ENCODE assay signal across 9 cellular contexts in genomic region chr3:9600597-9600996, GRCh38. TPM values are rescaled to one million over a fixed set of nuclear protein-coding genes. Genes with fewer than 3 reads are reported as not detected.
DNase-seq lines count a peak whose midpoint lies in the region; ATAC-seq and TF ChIP-seq lines count a peak whose summit lies in the region.
"Had no signal": no experiment of that assay in that cellular context is flagged by ENCODE, and none has a peak within 500 bp of the region (broad histone marks: within the 10 kb centered on the region; RNA-seq: fewer than 3 reads in every experiment).

No MANE protein-coding gene starts in this region.

- no peaks in the 10 kb centered on the region for H3K79me1 ChIP-seq in neuronal stem cell (ENCODE audit: low read depth, low read length)

- H3K36me3 Mint-ChIP-seq in activated T-helper 17 cell treated with anti-CD3 and anti-CD28 coated beads, Interleukin-2, amount 50 U/mL, for 72 hours (ENCODE audit: low read depth), result no peaks in the 10 kb centered on the region

- H3K27ac Mint-ChIP-seq in activated T-helper 17 cell treated with anti-CD3 and anti-CD28 coated beads, Interleukin-2, amount 50 U/mL, for 72 hours, result no peak overlapping the region

- no peak overlapping the region for H2BK5ac ChIP-seq in neuronal stem cell (ENCODE audit: low read length)

- H3K9ac ChIP-seq in neuronal stem cell (ENCODE audit: low read depth, low read length, poor library complexity), result no peak overlapping the region

- DNase-seq in activated CD4-positive, CD25-positive, alpha-beta regulatory T cell (lab: John Stamatoyannopoulos, UW), result no peak
- DNase-seq in iPS-NIHi7 (ENCODE audit: extremely low spot score) (peak; percentile 69), testis (peak; percentile 68), neuronal stem cell (ENCODE audit: low spot score) (no peak)

- no peaks in the 10 kb centered on the region for H3K9me3 ChIP-seq in testis
- peaks cover 1 to 5% of the 10 kb centered on the region in 2 donors for H3K9me3 ChIP-seq in neuronal stem cell (replicated peaks in 1 of 2; ENCODE audit: control insufficient read depth in 2 of 2, insufficient read depth in 1 of 2, low read depth in 1 of 2, low read length in 2 of 2)

- no peak overlapping the region for H4K8ac ChIP-seq in neuronal stem cell (ENCODE audit: low read depth, low read length)

- no peak overlapping the region for H2BK15ac ChIP-seq in neuronal stem cell (ENCODE audit: low read length)

- H3K27ac ChIP-seq in testis (no peak overlapping the region), neuronal stem cell (replicated peaks; ENCODE audit: low read length) (no peak overlapping the region)
- H3K27ac ChIP-seq: uterus had no signal

- no peak overlapping the region for H2BK12ac ChIP-seq in neuronal stem cell (ENCODE audit: low read length)

- H3K4me3 Mint-ChIP-seq in activated T-helper 17 cell treated with anti-CD3 and anti-CD28 coated beads, Interleukin-2, amount 50 U/mL, for 72 hours, result no peak overlapping the region

- 6 to 7% methylated on average over 9 to 23 of the region's 42 CpGs for WGBS in testis, 2 donors
- WGBS in neuronal stem cell (ENCODE audit: extremely low coverage in 2 of 2, insufficient read length in 2 of 2, insufficient replicate concordance in 1 of 2), 2 donors, result no CpG with 5 or more reads among the region's 42 CpGs

- TF ChIP-seq CTCF in testis (IDR thresholded peaks at IDR 0.05), result no peak

- intact Hi-C loops in testis (cut with DNase I; ENCODE audit: low total_unique reads), result no loop called here

- H3K4me1 ChIP-seq in testis, result no peaks in the 10 kb centered on the region
- H3K4me1 ChIP-seq in neuronal stem cell (ENCODE audit: control insufficient read depth in 2 of 2, insufficient read depth in 1 of 2, low read depth in 1 of 2, low read length in 2 of 2), result no peaks in the 10 kb centered on the region
- H3K4me1 ChIP-seq: uterus had no signal

- no peak overlapping the region for H2AK5ac ChIP-seq in neuronal stem cell (ENCODE audit: low read depth, low read length)

- ATAC-seq in activated CD4-positive, CD25-positive, alpha-beta regulatory T cell treated with anti-CD3 and anti-CD28 coated beads, Interleukin-2, amount 50 U/mL, for 24 hours, result peak; percentile 27 to 35
- peak; percentile 38 for ATAC-seq in activated T-helper 17 cell treated with anti-CD3 and anti-CD28 coated beads, Interleukin-2, amount 50 U/mL, for 72 hours (replicated peaks)
- ATAC-seq in HG02884 (IDR thresholded peaks at IDR 0.05; ENCODE audit: unreplicated experiment), result no peak
- ATAC-seq in HG02973 (IDR thresholded peaks at IDR 0.05; ENCODE audit: unreplicated experiment), result no peak

- H2BK120ac ChIP-seq in neuronal stem cell (ENCODE audit: low read depth, low read length), result no peak overlapping the region

- peak overlapping the region; percentile 20 to 22 for H3K4me3 ChIP-seq in testis
- no peak overlapping the region for H3K4me3 ChIP-seq in neuronal stem cell (ENCODE audit: low read length in 2 of 2)

- no peaks in the 10 kb centered on the region for H3K36me3 ChIP-seq in testis (ENCODE audit: low read depth, missing control alignments)
- H3K36me3 ChIP-seq in neuronal stem cell (replicated peaks in 1 of 2; ENCODE audit: control insufficient read depth in 2 of 2, insufficient read depth in 2 of 2, low read length in 2 of 2), result no peaks in the 10 kb centered on the region
- H3K36me3 ChIP-seq: uterus had no signal

- H3K4ac ChIP-seq in neuronal stem cell (ENCODE audit: low read length), result no peak overlapping the region

- no peaks in the 10 kb centered on the region for H3K27me3 ChIP-seq in testis
- no peaks in the 10 kb centered on the region for H3K27me3 ChIP-seq in neuronal stem cell (ENCODE audit: control insufficient read depth in 3 of 3, insufficient read depth in 3 of 3, low read depth in 1 of 3, low read length in 3 of 3)
- H3K27me3 ChIP-seq: uterus had no signal

- peaks cover 27% of the 10 kb centered on the region for H3K27me3 Mint-ChIP-seq in activated T-helper 17 cell treated with anti-CD3 and anti-CD28 coated beads, Interleukin-2, amount 50 U/mL, for 72 hours

- no peak overlapping the region for H2AFZ ChIP-seq in neuronal stem cell (ENCODE audit: low read length)

- no peak overlapping the region for H3K14ac ChIP-seq in neuronal stem cell (ENCODE audit: low read length)

- no peak overlapping the region for H3K18ac ChIP-seq in neuronal stem cell (ENCODE audit: low read length)

- no peak overlapping the region for H4K91ac ChIP-seq in neuronal stem cell (ENCODE audit: low read depth, low read length, poor library complexity)

- peaks cover 3% of the 10 kb centered on the region for H3K9me3 Mint-ChIP-seq in activated T-helper 17 cell treated with anti-CD3 and anti-CD28 coated beads, Interleukin-2, amount 50 U/mL, for 72 hours

- no peak overlapping the region for H3K4me2 ChIP-seq in neuronal stem cell (ENCODE audit: insufficient read depth, low read length, poor library complexity, severe bottlenecking)

- no peak overlapping the region for H3K23ac ChIP-seq in neuronal stem cell (ENCODE audit: low read depth, low read length, poor library complexity)

- no peak for TF ChIP-seq POLR2A in testis (IDR thresholded peaks at IDR 0.05)

- no peaks in the 10 kb centered on the region for H3K4me1 Mint-ChIP-seq in activated T-helper 17 cell treated with anti-CD3 and anti-CD28 coated beads, Interleukin-2, amount 50 U/mL, for 72 hours

RNA-seq across cellular contexts. Expression of gene LHFPL4, which starts 47.0 kb away (rescaled TPM):
- not detected for total RNA-seq in activated T-helper 17 cell treated with anti-CD3 and anti-CD28 coated beads, Interleukin-2, amount 50 U/mL, for 72 hours
- 1 to 10 TPM; 1.3 to 2.3 TPM for total RNA-seq in testis
- 1.3 TPM for polyA plus RNA-seq in testis (ENCODE audit: insufficient read depth, low read depth, low replicate concordance)
- polyA plus RNA-seq in neuronal stem cell (2013, experiment 1 of 2), result 0.64 TPM
- 0.30 TPM for polyA plus RNA-seq in neuronal stem cell (2013, experiment 2 of 2)

RNA-seq across cellular contexts. Expression of gene MTMR14, which starts 48.7 kb away (rescaled TPM):
- total RNA-seq in activated T-helper 17 cell treated with anti-CD3 and anti-CD28 coated beads, Interleukin-2, amount 50 U/mL, for 72 hours, result 10 to 100 TPM; 49.7 to 54.8 TPM
- 10 to 100 TPM; 58.9 to 70.6 TPM for total RNA-seq in testis
- 43.6 TPM for polyA plus RNA-seq in testis (ENCODE audit: insufficient read depth, low read depth, low replicate concordance)
- polyA plus RNA-seq in neuronal stem cell (2013, experiment 1 of 2), result 17.9 TPM
- 17.5 TPM for polyA plus RNA-seq in neuronal stem cell (2013, experiment 2 of 2)

Comparison
In these comparisons a context has a peak if more than half of its experiments do, and no peak if none do; other contexts are left out.
1. ATAC-seq: peak in activated CD4-positive, CD25-positive, alpha-beta regulatory T cell treated with anti-CD3 and anti-CD28 coated beads, Interleukin-2, amount 50 U/mL, for 24 hours (2 of 2) and activated T-helper 17 cell treated with anti-CD3 and anti-CD28 coated beads, Interleukin-2, amount 50 U/mL, for 72 hours (single experiment); none in HG02884 (single experiment) and HG02973 (single experiment).
2. DNase-seq: peak in iPS-NIHi7 (single experiment) and testis (single experiment); none in activated CD4-positive, CD25-positive, alpha-beta regulatory T cell (0 of 4) and neuronal stem cell (single experiment).
3. H3K4me3 ChIP-seq: peak in testis (2 of 2); none in neuronal stem cell (0 of 2).